ENCODE assay signal across 16 cellular contexts in genomic region chr14:66485910-66486421, GRCh38. TPM values are rescaled to one million over a fixed set of nuclear protein-coding genes. Genes with fewer than 3 reads are reported as not detected.
A peak's percentile ranks its signal among the peaks of the same experiment; 100 is the strongest.
DNase-seq lines count a peak whose midpoint lies in the region; ATAC-seq and TF ChIP-seq lines count a peak whose summit lies in the region.
"Had no signal": no experiment of that assay in that cellular context is flagged by ENCODE, and none has a peak within 500 bp of the region (broad histone marks: within the 10 kb centered on the region; RNA-seq: fewer than 3 reads in every experiment).

CCDC196 (plus strand) TSS chr14:66486371; CDS start chr14:66486503, 132 bp downstream.

- H3K4me2 ChIP-seq in KMS-11, result peak within 1 kb of the TSS; percentile 56

- no peaks in the 10 kb centered on the region for H3K36me3 Mint-ChIP-seq in activated T-helper 17 cell treated with anti-CD3 and anti-CD28 coated beads, Interleukin-2, amount 50 U/mL, for 72 hours (ENCODE audit: low read depth)
- no peaks in the 10 kb centered on the region for H3K36me3 Mint-ChIP-seq in nephron (ENCODE audit: low read depth)
- H3K36me3 Mint-ChIP-seq in CD4-positive, alpha-beta T cell (ENCODE audit: low read depth), result no peaks in the 10 kb centered on the region

- H3K9me3 Mint-ChIP-seq in activated T-helper 17 cell treated with anti-CD3 and anti-CD28 coated beads, Interleukin-2, amount 50 U/mL, for 72 hours, result no peaks in the 10 kb centered on the region
- H3K9me3 Mint-ChIP-seq in nephron, result no peaks in the 10 kb centered on the region
- H3K9me3 Mint-ChIP-seq in CD4-positive, alpha-beta T cell, result no peaks in the 10 kb centered on the region
- H3K9me3 Mint-ChIP-seq: H9 had no signal

- CTCF ChIA-PET in CD4-positive, alpha-beta T cell (lab: Charles Lee), result no interaction called here

- no peak within 1 kb of the TSS for H3K4me3 ChIP-seq in KMS-11 (IDR thresholded peaks at IDR 0.05; ENCODE audit: insufficient read depth, low read depth, low read length)

- no peak for DNase-seq in D341Med (ENCODE audit: low spot score)
- no peak for DNase-seq in CD4-positive, alpha-beta T cell
- no peak for DNase-seq in stimulated activated naive CD8-positive, alpha-beta T cell treated with anti-CD3 and anti-CD28 coated beads, Interleukin-15, Interleukin-2, amounts not matched to agents 100 U/mL and 50 U/mL, for 24 hours
- DNase-seq: C1 segment of cervical spinal cord; Caco-2; CD4-positive, CD25-positive, alpha-beta regulatory T cell; DMS153; DMS79 treated with DMSO at 0.1 percent for 48 hours; GF-D8; H9 had no signal

- no peaks in the 10 kb centered on the region for H3K27me3 Mint-ChIP-seq in activated T-helper 17 cell treated with anti-CD3 and anti-CD28 coated beads, Interleukin-2, amount 50 U/mL, for 72 hours
- H3K27me3 Mint-ChIP-seq in nephron (ENCODE audit: low read depth), result no peaks in the 10 kb centered on the region
- no peaks in the 10 kb centered on the region for H3K27me3 Mint-ChIP-seq in CD4-positive, alpha-beta T cell
- H3K27me3 Mint-ChIP-seq: B cell; CD4-positive, CD25-positive, alpha-beta regulatory T cell had no signal

- no peak within 1 kb of the TSS for H3K4me3 Mint-ChIP-seq in activated T-helper 17 cell treated with anti-CD3 and anti-CD28 coated beads, Interleukin-2, amount 50 U/mL, for 72 hours
- no peak within 1 kb of the TSS for H3K4me3 Mint-ChIP-seq in nephron
- H3K4me3 Mint-ChIP-seq in CD4-positive, alpha-beta T cell, result no peak within 1 kb of the TSS
- H3K4me3 Mint-ChIP-seq: B cell; CD4-positive, CD25-positive, alpha-beta regulatory T cell; H9 had no signal

- H3K36me3 ChIP-seq in KMS-11 (ENCODE audit: insufficient read depth), result no peaks in the 10 kb centered on the region

- intact Hi-C loops in CD4-positive, alpha-beta T cell (cut with DNase I, micrococcal nuclease), result no loop called here

- no peaks in the 10 kb centered on the region for H3K79me2 ChIP-seq in KMS-11 (ENCODE audit: insufficient read depth, low read depth)

- H2AFZ ChIP-seq in KMS-11 (ENCODE audit: low read depth), result no peak within 1 kb of the TSS

- peaks cover 6% of the 10 kb centered on the region for H3K4me1 Mint-ChIP-seq in activated T-helper 17 cell treated with anti-CD3 and anti-CD28 coated beads, Interleukin-2, amount 50 U/mL, for 72 hours
- peaks cover 11% of the 10 kb centered on the region for H3K4me1 Mint-ChIP-seq in nephron
- H3K4me1 Mint-ChIP-seq in CD4-positive, alpha-beta T cell (ENCODE audit: low read depth), result no peaks in the 10 kb centered on the region
- H3K4me1 Mint-ChIP-seq: B cell; CD4-positive, CD25-positive, alpha-beta regulatory T cell; H9 had no signal

- peak within 1 kb of the TSS; percentile 34; the same call in 1 of the 2 replicates for H3K27ac ChIP-seq in KMS-11
- H3K27ac ChIP-seq in CD4-positive, alpha-beta T cell (ENCODE audit: low read depth, low read length), result no peak within 1 kb of the TSS

- H3K27ac Mint-ChIP-seq in activated T-helper 17 cell treated with anti-CD3 and anti-CD28 coated beads, Interleukin-2, amount 50 U/mL, for 72 hours, result peak within 1 kb of the TSS; percentile 48
- peak within 1 kb of the TSS in 2 of 3 experiments; percentile 58 to 77 for H3K27ac Mint-ChIP-seq in nephron
- no peak within 1 kb of the TSS for H3K27ac Mint-ChIP-seq in CD4-positive, alpha-beta T cell
- H3K27ac Mint-ChIP-seq: B cell; CD4-positive, CD25-positive, alpha-beta regulatory T cell; H9 had no signal

- no peak within 1 kb of the TSS for H3K9ac ChIP-seq in KMS-11

- no peak for ATAC-seq in activated T-helper 17 cell treated with anti-CD3 and anti-CD28 coated beads, Interleukin-2, amount 50 U/mL, for 72 hours (replicated peaks)
- ATAC-seq in CD4-positive, alpha-beta T cell (ENCODE audit: poor library complexity), result no peak
- ATAC-seq in stimulated activated naive CD8-positive, alpha-beta T cell treated with anti-CD3 and anti-CD28 coated beads, Interleukin-15, Interleukin-2, amounts not matched to agents 100 U/mL and 50 U/mL, for 24 hours, result no peak

- POLR2A ChIA-PET in CD4-positive, alpha-beta T cell (lab: Charles Lee), result no interaction called here

- H3K9me3 ChIP-seq in CD4-positive, alpha-beta T cell (ENCODE audit: control insufficient read depth, low read length), result no peaks in the 10 kb centered on the region
- H3K9me3 ChIP-seq: Caco-2 had no signal

- H3K27me3 ChIP-seq in KMS-11 (ENCODE audit: insufficient read depth, low read depth), result no peaks in the 10 kb centered on the region
- H3K27me3 ChIP-seq in CD4-positive, alpha-beta T cell (ENCODE audit: control insufficient read depth, insufficient read depth, low read length), result no peaks in the 10 kb centered on the region

- no peaks in the 10 kb centered on the region for H4K20me1 ChIP-seq in KMS-11 (ENCODE audit: insufficient read depth)

- TF ChIP-seq CTCF in KMS-11 (conservative IDR thresholded peaks at IDR 0.05; ENCODE audit: low read depth, low read length) (no peak), nephron (IDR thresholded peaks at IDR 0.05; ENCODE audit: unreplicated experiment in 3 of 3) (no peak)
- TF ChIP-seq CTCF in CD4-positive, alpha-beta T cell (IDR thresholded peaks at IDR 0.05), result no peak

- peaks cover 30% of the 10 kb centered on the region for H3K4me1 ChIP-seq in KMS-11 (ENCODE audit: low read depth, poor library complexity, severe bottlenecking)
- H3K4me1 ChIP-seq: Caco-2 had no signal

RNA-seq across cellular contexts. Expression of gene CCDC196, which starts in this region (rescaled TPM):
- not detected for total RNA-seq in activated T-helper 17 cell treated with anti-CD3 and anti-CD28 coated beads, Interleukin-2, amount 50 U/mL, for 72 hours
- not detected for total RNA-seq in CD4-positive, alpha-beta T cell
- total RNA-seq: A172; B cell; Caco-2; CD4-positive, CD25-positive, alpha-beta regulatory T cell; H1; H9 had no signal
